In the genomic region with DNA sequence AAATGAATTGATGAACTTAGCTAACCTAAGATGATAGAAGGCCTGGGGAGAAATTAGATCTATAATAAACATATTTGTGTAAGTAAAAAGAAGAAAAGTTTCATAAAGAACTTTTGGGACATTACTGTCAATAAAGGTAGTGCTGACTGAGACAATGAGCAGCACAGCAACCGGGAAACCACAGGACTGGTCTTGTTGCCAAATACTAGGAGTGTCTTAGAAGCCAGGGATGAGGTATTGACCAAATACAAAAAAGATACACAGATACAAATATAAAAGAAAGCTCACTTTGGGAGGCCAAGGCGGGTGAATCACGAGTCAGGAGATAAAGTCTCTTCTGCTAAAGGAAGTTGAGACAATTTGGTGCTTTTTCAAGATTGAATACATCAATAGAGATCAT, we compare ENCODE assay signal across 21 cellular contexts.
DNase-seq lines count a peak whose midpoint lies in the region; ATAC-seq, FAIRE-seq and TF ChIP-seq lines count a peak whose summit lies in the region.
"Had no signal": no experiment of that assay in that cellular context is flagged by ENCODE, and none has a peak within 500 bp of the region (broad histone marks: within the 10 kb centered on the region; RNA-seq: fewer than 3 reads in every experiment).

No MANE protein-coding gene starts in this region.

- WGBS in mammary epithelial cell (ENCODE audit: low coverage, missing lambda C conversion rate) = 35% methylated on average over 3 of the region's 3 CpGs
- 64% methylated on average over 3 of the region's 3 CpGs for WGBS in prostate gland

- H3K4me1 Mint-ChIP-seq in MCF 10A (ENCODE audit: insufficient read depth, unreplicated experiment) = peaks cover 17% of the 10 kb centered on the region
- H3K4me1 Mint-ChIP-seq: B cell; CD4-positive, CD25-positive, alpha-beta regulatory T cell; GM23338 had no signal

- no peaks in the 10 kb centered on the region for H3K79me2 ChIP-seq in mammary epithelial cell (ENCODE audit: insufficient read depth, low read length)

- no peak for FAIRE-seq in D721Med (lab: Jason Lieb, UNC)
- FAIRE-seq: GM12878 had no signal

- H2AFZ ChIP-seq in mammary epithelial cell (ENCODE audit: low read depth, low read length) = no peak overlapping the region
- H2AFZ ChIP-seq: GM23338 had no signal

- no peaks in the 10 kb centered on the region for H3K36me3 Mint-ChIP-seq in MCF 10A (ENCODE audit: insufficient read depth, unreplicated experiment)
- H3K36me3 Mint-ChIP-seq: CD4-positive, CD25-positive, alpha-beta regulatory T cell; CD8-positive, alpha-beta T cell had no signal

- ATAC-seq in HG03045 (IDR thresholded peaks at IDR 0.05; ENCODE audit: unreplicated experiment) = no peak
- ATAC-seq: CD8-positive, alpha-beta T cell; GM12878; GM23338; HCT116 had no signal

- TF ChIP-seq CTCF in MCF 10A (IDR thresholded peaks at IDR 0.05; ENCODE audit: unreplicated experiment) (no peak), mammary epithelial cell (conservative IDR thresholded peaks at IDR 0.05 in 1 of 2, IDR thresholded peaks at IDR 0.05 in 1 of 2; ENCODE audit: extremely low read depth in 1 of 2, insufficient read depth in 1 of 2, low read depth in 1 of 2, low read length in 2 of 2) (no peak), choroid plexus epithelial cell (conservative IDR thresholded peaks at IDR 0.05; ENCODE audit: low read depth, low read length) (no peak), prostate gland (IDR thresholded peaks at IDR 0.05) (no peak), D721Med (IDR thresholded peaks at IDR 0.05; ENCODE audit: insufficient read depth, missing control alignments) (no peak)

- H3K36me3 ChIP-seq in mammary epithelial cell (ENCODE audit: insufficient read depth, low read length) = no peaks in the 10 kb centered on the region
- no peaks in the 10 kb centered on the region for H3K36me3 ChIP-seq in prostate gland
- H3K36me3 ChIP-seq: BLaER1 had no signal

- H3K27me3 Mint-ChIP-seq in MCF 10A (ENCODE audit: insufficient read depth, unreplicated experiment) = no peaks in the 10 kb centered on the region
- H3K27me3 Mint-ChIP-seq: B cell; CD4-positive, CD25-positive, alpha-beta regulatory T cell had no signal

- in situ Hi-C loops in mammary epithelial cell (cut with MboI; ENCODE audit: low sequenced_read_pairs in 2 of 2) = no loop called here

- H3K4me1 ChIP-seq in mammary epithelial cell (ENCODE audit: insufficient read depth, low read length) = no peaks in the 10 kb centered on the region
- peaks cover 2% of the 10 kb centered on the region for H3K4me1 ChIP-seq in prostate gland (replicated peaks)
- H3K4me1 ChIP-seq: BLaER1, Caco-2 had no signal

- no peaks in the 10 kb centered on the region for H3K9me3 Mint-ChIP-seq in MCF 10A (ENCODE audit: unreplicated experiment)
- H3K9me3 Mint-ChIP-seq: CD8-positive, alpha-beta T cell; GM23338; H9 had no signal

- BruUV-seq in MCF 10A (replicated peaks; lab: Mats Ljungman, UMichigan) (no TSS peak), mammary epithelial cell (replicated peaks; lab: Mats Ljungman, UMichigan) (no TSS peak)

- H3K9ac ChIP-seq in mammary epithelial cell (ENCODE audit: insufficient read depth, low read length) = no peak overlapping the region
- H3K9ac ChIP-seq: BLaER1 had no signal

- H3K27ac Mint-ChIP-seq in MCF 10A (ENCODE audit: low read depth, unreplicated experiment) = peak overlapping the region; percentile 24
- H3K27ac Mint-ChIP-seq: B cell; CD4-positive, CD25-positive, alpha-beta regulatory T cell; CD8-positive, alpha-beta T cell; GM23338; H9 had no signal

- DNase-seq in MCF 10A (ENCODE audit: unreplicated experiment) (peak; percentile 30), mammary epithelial cell (no peak), choroid plexus epithelial cell (ENCODE audit: low read depth) (peak; percentile 20), prostate gland (ENCODE audit: low spot score) (peak; percentile 16), D721Med (ENCODE audit: insufficient read length, low spot score) (no peak)
- DNase-seq: Caco-2; CD4-positive, CD25-positive, alpha-beta regulatory T cell; CD8-positive, alpha-beta T cell; DMS 273 treated with DMSO at 0.1 percent for 48 hours; DMS79; EL; GDM1; H9 had no signal

- POLR2A ChIA-PET in MCF 10A (lab: Yijun Ruan, JAX) = no interaction called here

- dilution Hi-C loops in mammary epithelial cell (cut with HindIII; ENCODE audit: low sequenced_read_pairs) = no loop called here

- H3K27me3 ChIP-seq in mammary epithelial cell (ENCODE audit: insufficient read depth, low read length) = no peaks in the 10 kb centered on the region
- no peaks in the 10 kb centered on the region for H3K27me3 ChIP-seq in prostate gland (replicated peaks; ENCODE audit: insufficient read depth)
- H3K27me3 ChIP-seq: BLaER1 had no signal

- H3K4me3 ChIP-seq in mammary epithelial cell (replicated peaks in 1 of 3; ENCODE audit: insufficient read depth in 1 of 3, low read depth in 2 of 3, low read length in 3 of 3) = no peak overlapping the region
- H3K4me3 ChIP-seq in choroid plexus epithelial cell (ENCODE audit: low read depth, low read length) = no peak overlapping the region
- no peak overlapping the region for H3K4me3 ChIP-seq in prostate gland
- H3K4me3 ChIP-seq: BLaER1, GM12878, GM23338 had no signal

- TF ChIP-seq POLR2A in prostate gland (IDR thresholded peaks at IDR 0.05) = no peak

- H3K27ac ChIP-seq in mammary epithelial cell (ENCODE audit: insufficient read depth, low read depth, low read length) (no peak overlapping the region), prostate gland (no peak overlapping the region)
- H3K27ac ChIP-seq: 22Rv1, BLaER1, C4-2B had no signal

- no peak overlapping the region for H3K4me2 ChIP-seq in mammary epithelial cell (ENCODE audit: insufficient read depth, low read depth, low read length)
- H3K4me2 ChIP-seq: BLaER1, GM23338 had no signal

- no peaks in the 10 kb centered on the region for H3K9me3 ChIP-seq in mammary epithelial cell (replicated peaks; ENCODE audit: insufficient read depth, low read length)
- no peaks in the 10 kb centered on the region for H3K9me3 ChIP-seq in prostate gland
- H3K9me3 ChIP-seq: BLaER1, Caco-2 had no signal

- intact Hi-C loops in MCF 10A (cut with micrococcal nuclease) (loop anchor here (10.0 kb wide), 1 partner anchor 1889 kb away; no protein-coding TSS in a partner anchor), mammary epithelial cell (cut with micrococcal nuclease) (no loop called here), prostate gland (cut with DNase I) (no loop called here)

- CTCF ChIA-PET in MCF 10A (lab: Yijun Ruan, JAX) (interaction anchor here (1.9 to 2.9 kb wide), 2 partner anchors 21 to 24 kb away, joined by 5 to 16 read pairs; no protein-coding TSS in a partner anchor), mammary epithelial cell (lab: Charles Lee; ENCODE audit: low non-redundant PET) (interaction anchor here (0.7 kb wide), 1 partner anchor 1226 kb away, joined by 4 read pairs; no protein-coding TSS in a partner anchor)

- H3K4me3 Mint-ChIP-seq in MCF 10A (ENCODE audit: unreplicated experiment) = no peak overlapping the region
- H3K4me3 Mint-ChIP-seq: B cell; CD4-positive, CD25-positive, alpha-beta regulatory T cell; CD8-positive, alpha-beta T cell; GM23338; H9 had no signal

- no peaks in the 10 kb centered on the region for H4K20me1 ChIP-seq in mammary epithelial cell (ENCODE audit: insufficient read depth, low read length)
- H4K20me1 ChIP-seq: BLaER1 had no signal

Comparison
In these comparisons a context has a peak if more than half of its experiments do, and no peak if none do; other contexts are left out.
1. DNase-seq: peak in MCF 10A (single experiment), choroid plexus epithelial cell (single experiment) and prostate gland (single experiment); none in mammary epithelial cell (single experiment) and D721Med (single experiment).